ENCODE assay signal across 12 cellular contexts in the genomic region with DNA sequence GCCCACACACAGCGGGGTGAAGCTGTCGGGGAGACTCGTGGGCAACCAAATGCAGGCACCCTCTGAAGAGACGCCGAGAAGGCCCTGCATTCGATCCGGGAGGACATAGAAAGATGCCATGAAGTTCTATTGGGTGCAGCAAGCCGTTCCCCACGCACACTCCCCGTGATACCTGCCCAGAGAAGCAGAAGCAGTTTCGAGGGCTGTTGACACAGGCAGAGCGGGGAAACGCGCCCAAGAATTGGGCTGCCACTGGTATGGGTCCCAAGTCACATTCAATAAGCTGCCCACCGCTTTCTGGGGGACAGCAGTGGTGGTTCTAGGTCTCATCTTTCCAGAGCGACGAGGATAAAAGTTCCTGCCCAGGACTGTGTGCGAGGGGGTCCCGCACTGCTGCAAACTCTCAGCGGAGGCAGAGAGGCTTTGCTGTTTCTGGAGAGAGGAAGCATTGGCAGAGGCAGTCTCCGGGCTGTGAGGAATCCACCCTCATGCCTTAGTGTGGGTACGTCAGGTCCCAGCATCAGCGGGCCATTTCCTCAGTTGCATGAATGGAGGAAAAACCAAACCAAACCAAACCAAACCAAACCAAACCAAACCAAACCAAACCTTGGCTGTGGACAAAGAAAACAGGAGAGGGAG. TPM values are rescaled to one million over a fixed set of nuclear protein-coding genes. Genes with fewer than 3 reads are reported as not detected.
"Had no signal": no experiment of that assay in that cellular context is flagged by ENCODE, and none has a peak within 500 bp of the region (broad histone marks: within the 10 kb centered on the region; RNA-seq: fewer than 3 reads in every experiment).

No MANE protein-coding gene starts in this region.

- H3K27ac ChIP-seq: colonic mucosa, transverse colon had no signal

- DNase-seq: activated CD4-positive, alpha-beta memory T cell treated with anti-CD3 and anti-CD28 coated beads, Interleukin-2, amount 10 ng/mL, durations not matched to agents 7 days and 5 days; activated gamma-delta T cell treated with Interleukin-2 at 50 U/mL for 16 hours; activated T-cell treated with anti-CD3 and anti-CD28 coated beads, Interleukin-2, amount 50 U/mL, for 72 hours; caudate nucleus; colonic mucosa; hippocampal formation; right cardiac atrium; T-helper 9 cell; transverse colon had no signal

- H3K36me3 ChIP-seq: colonic mucosa, transverse colon had no signal

- H3K9me3 ChIP-seq: colonic mucosa, transverse colon had no signal

- H3K4me3 ChIP-seq: colonic mucosa, lung, transverse colon had no signal

- ATAC-seq: activated T-cell treated with anti-CD3 and anti-CD28 coated beads, Interleukin-2, amount 50 U/mL, for 72 hours; right cardiac atrium; stimulated activated effector memory CD8-positive, alpha-beta T cell treated with anti-CD3 and anti-CD28 coated beads, Interleukin-12 subunit alpha, Interleukin-12 subunit beta, amount 100 ng/mL, for 72 hours had no signal

- H3K4me1 ChIP-seq: colonic mucosa had no signal

RNA-seq across cellular contexts. Expression of gene PITX2, which starts 10.1 kb away (rescaled TPM):
- total RNA-seq: lung had no signal
- polyA plus RNA-seq: lung, neural cell had no signal
